21 cellular contexts compared by ENCODE assay signal in the genomic region with DNA sequence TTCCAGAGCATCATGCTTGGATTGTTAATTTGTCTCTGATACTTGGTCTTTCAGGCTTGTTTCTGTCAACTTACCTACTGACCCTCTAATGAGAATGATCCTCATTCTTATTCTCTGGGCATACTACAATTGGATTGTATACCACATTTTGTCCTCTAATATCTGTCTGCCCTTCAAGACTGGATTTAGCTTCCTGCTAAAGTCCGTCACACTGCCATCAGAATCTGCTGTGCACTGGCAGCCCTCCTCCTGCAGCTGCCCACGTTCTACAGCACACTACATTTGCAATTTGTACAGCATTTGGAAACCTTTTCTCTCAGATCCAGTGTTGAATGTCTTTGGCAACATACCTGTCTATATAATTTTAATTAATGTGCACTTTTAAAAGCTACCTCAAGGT.
"Had no signal": no experiment of that assay in that cellular context is flagged by ENCODE, and none has a peak within 500 bp of the region (broad histone marks: within the 10 kb centered on the region; RNA-seq: fewer than 3 reads in every experiment).

No MANE protein-coding gene starts in this region.

- DNase-seq: stimulated activated CD4-positive, alpha-beta T cell treated with anti-CD3 and anti-CD28 coated beads, Interleukin-2, amount 100 ng/mL, for 48 hours; stimulated activated CD4-positive, alpha-beta T cell treated with anti-CD3 and anti-CD28 coated beads, Interleukin-4, amount 100 ng/mL, for 1 hour; stimulated activated CD4-positive, alpha-beta T cell treated with anti-CD3 and anti-CD28 coated beads, Interleukin-4, amount 100 ng/mL, for 24 hours; stimulated activated CD4-positive, alpha-beta T cell treated with anti-CD3 and anti-CD28 coated beads, Interleukin-4, amount 100 ng/mL, for 4 hours; stimulated activated CD8-positive, alpha-beta memory T cell treated with anti-CD3 and anti-CD28 coated beads, Interleukin-4, amount 100 ng/mL, for 48 hours; stimulated activated naive B cell treated with anti-CD40 and anti-IgM and Interleukin-4, amounts not matched to agents 10 μg/mL and 1 μg/mL and 100 μg/mL, for 72 hours; stimulated activated naive CD4-positive, alpha-beta T cell; stimulated activated naive CD4-positive, alpha-beta T cell treated with Interleukin-2 at 50 U/mL for 16 hours; stimulated activated naive CD8-positive, alpha-beta T cell treated with anti-CD3 and anti-CD28 coated beads, Interleukin-15, amount 100 ng/mL, for 72 hours; stimulated activated naive CD8-positive, alpha-beta T cell treated with anti-CD3 and anti-CD28 coated beads, Interleukin-15, Interleukin-2, amounts not matched to agents 100 U/mL and 50 U/mL, for 24 hours; stomach; substantia nigra; testis; thyroid gland; tibial artery; transverse colon; trophoblast cell; upper lobe of left lung; upper lobe of right lung; uterus had no signal

- FAIRE-seq: urothelium cell line had no signal
